In the genomic region with DNA sequence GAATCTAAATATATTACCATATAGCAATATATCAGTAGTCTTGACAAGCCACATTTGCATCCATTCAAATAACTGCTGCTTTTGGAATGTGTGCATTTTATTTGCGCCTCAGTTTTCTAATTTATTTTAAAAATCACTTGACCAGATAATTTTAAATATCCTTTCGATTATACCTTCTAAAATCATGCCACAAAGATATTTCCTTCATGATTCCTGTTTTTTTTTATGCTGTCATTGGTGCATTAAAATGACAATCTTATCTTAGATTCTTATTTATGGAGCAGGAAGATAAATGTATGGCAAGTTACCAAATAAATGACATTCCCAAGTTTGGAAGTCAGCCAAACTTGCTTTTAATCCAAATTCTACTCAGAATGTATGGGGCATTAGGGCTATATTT, we compare ENCODE assay signal across 16 cellular contexts.
"Had no signal": no experiment of that assay in that cellular context is flagged by ENCODE, and none has a peak within 500 bp of the region (broad histone marks: within the 10 kb centered on the region; RNA-seq: fewer than 3 reads in every experiment).

No MANE protein-coding gene starts in this region.

- DNase-seq: IMR-90, Kasumi-1, MM.1S, NCI-H1092 treated with DMSO at 0.1 percent for 48 hours, NCI-H1436, NCI-H187, NCI-H2029, NCI-H2081 treated with DMSO at 0.1 percent for 48 hours, NCI-H524, NCI-H774, Right ventricle myocardium superior, RPMI8226, SIG-M5, T-helper 1 cell had no signal

- ATAC-seq: HepG2, K562 had no signal
